In the genomic region with DNA sequence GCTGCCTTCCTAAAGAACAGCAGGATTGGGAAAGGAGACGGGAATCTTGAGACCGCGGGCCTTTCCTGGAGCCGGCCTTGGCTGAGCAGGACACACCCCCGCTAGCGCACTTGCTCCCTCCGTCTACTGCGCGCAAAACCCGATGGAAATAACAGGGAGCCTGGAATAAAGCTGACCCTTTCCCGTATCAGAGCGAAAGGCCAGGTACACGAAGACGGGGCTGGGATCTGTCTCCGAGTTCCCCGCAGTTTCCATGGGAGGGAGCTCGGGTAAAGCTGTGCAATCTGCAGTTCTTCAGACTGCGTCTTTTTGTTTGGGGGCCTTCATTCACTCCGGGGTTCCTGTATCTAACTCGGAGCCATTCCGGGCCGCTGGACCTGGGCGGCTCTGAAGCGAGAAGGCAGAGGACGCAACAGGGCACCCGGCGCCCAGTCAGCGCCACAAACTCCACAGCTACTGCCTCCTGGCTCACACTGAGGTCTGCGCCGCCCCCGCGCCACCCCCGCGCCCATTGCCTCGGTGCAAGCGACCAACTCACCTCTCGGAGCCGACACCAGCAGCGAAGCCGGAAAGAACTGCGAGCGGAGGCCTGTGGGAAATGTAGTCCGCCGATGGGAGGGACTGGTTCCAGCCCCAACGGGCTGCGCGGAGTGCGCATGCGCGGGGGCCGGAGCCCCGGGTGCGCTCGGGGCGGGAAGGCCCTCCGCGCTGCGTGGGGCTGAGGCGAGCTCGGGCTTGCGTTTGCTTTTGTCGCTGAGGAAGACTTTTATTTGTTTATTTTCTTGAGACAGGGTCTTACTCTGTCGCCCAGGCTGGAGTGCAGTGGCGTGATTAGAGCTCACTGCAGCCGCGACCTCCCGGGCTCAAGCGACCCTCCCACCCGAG, we compare ENCODE assay signal across 8 cellular contexts. TPM values are rescaled to one million over a fixed set of nuclear protein-coding genes. Genes with fewer than 3 reads are reported as not detected.
DNase-seq lines count a peak whose midpoint lies in the region; TF ChIP-seq lines count a peak whose summit lies in the region.

TSS of gene ZFP14 (minus strand) at position 577 of the 885 bp plus-strand sequence. CDS start 11,309 bp downstream, outside the sequence.

- 9 to 10% methylated on average over 60 to 66 of the region's 69 CpGs for WGBS in mesodermal cell (ENCODE audit: insufficient coverage in 2 of 2), 2 experiments

- DNase-seq in COLO668 (lab: John Stamatoyannopoulos, UW; ENCODE audit: unreplicated experiment) (peak; percentile 93), GM20000 (ENCODE audit: low spot score) (peak; percentile 98), HT-29 (ENCODE audit: low spot score) (peak; percentile 16), NOMO-1 treated with dmso at 0.1 percent for 144 hours (lab: John Stamatoyannopoulos, UW; ENCODE audit: unreplicated experiment) (peak; percentile 86), endothelial cell (ENCODE audit: low spot score) (peak; percentile 92)
- DNase-seq in activated CD8-positive, alpha-beta memory T cell treated with anti-CD3 and anti-CD28 coated beads, Interleukin-2, amount 50 U/mL, for 24 hours (ENCODE audit: extremely low read depth) = peak; percentile 87
- peak; percentile 85 for DNase-seq in stimulated activated CD8-positive, alpha-beta memory T cell treated with anti-CD3 and anti-CD28 coated beads, Interleukin-15, amount 100 ng/mL, for 24 hours (ENCODE audit: low read depth)

- H3K4me3 Mint-ChIP-seq in endothelial cell (ENCODE audit: unreplicated experiment) = peak within 1 kb of the TSS; percentile 97

- H3K9me3 ChIP-seq in mesodermal cell (ENCODE audit: control insufficient read depth, low read length) = peaks cover 9% of the 10 kb centered on the region

- H3K36me3 ChIP-seq in mesodermal cell (ENCODE audit: control insufficient read depth, insufficient read depth, low read length) = peaks cover 6% of the 10 kb centered on the region

- peaks cover 19% of the 10 kb centered on the region for H3K36me3 Mint-ChIP-seq in endothelial cell (ENCODE audit: low read depth, unreplicated experiment)

- TF ChIP-seq CTCF in GM20000 (IDR thresholded peaks at IDR 0.05; ENCODE audit: extremely low read depth, missing control alignments) = peak; percentile 17
- no peak for TF ChIP-seq CTCF in endothelial cell (IDR thresholded peaks at IDR 0.05; ENCODE audit: unreplicated experiment)

- H3K4me1 ChIP-seq in mesodermal cell (ENCODE audit: control insufficient read depth, insufficient read depth, low read length, poor library complexity, severe bottlenecking) = no peaks in the 10 kb centered on the region

- H3K4me3 ChIP-seq in mesodermal cell (ENCODE audit: extremely low read depth, insufficient read depth, low read length, poor library complexity, severe bottlenecking) = peak within 1 kb of the TSS; percentile 83

- H3K27me3 Mint-ChIP-seq in endothelial cell (ENCODE audit: unreplicated experiment) = peaks cover 2% of the 10 kb centered on the region

- H3K27ac Mint-ChIP-seq in endothelial cell (ENCODE audit: unreplicated experiment) = peak within 1 kb of the TSS; percentile 94

- H3K9me3 Mint-ChIP-seq in endothelial cell (ENCODE audit: unreplicated experiment) = no peaks in the 10 kb centered on the region

- peaks cover 24% of the 10 kb centered on the region for H3K4me1 Mint-ChIP-seq in endothelial cell (ENCODE audit: unreplicated experiment)

- H3K27ac ChIP-seq in mesodermal cell (ENCODE audit: low read depth, low read length, severe bottlenecking) = peak within 1 kb of the TSS; percentile 88

RNA-seq across cellular contexts. Expression of gene ZFP14, which starts in this region (rescaled TPM):
- 0.08 TPM in 2 replicates for total RNA-seq in HT-29 (2014; rRNA removed; shearing (Covaris generic))
- total RNA-seq in endothelial cell (ENCODE audit: unreplicated experiment) = 13.9 TPM
- 3.9 TPM for polyA plus RNA-seq in mesodermal cell (2013, experiment 1 of 2)
- 4.1 TPM for polyA plus RNA-seq in mesodermal cell (2013, experiment 2 of 2)

Comparison
In these comparisons a context has a peak if more than half of its experiments do, and no peak if none do; other contexts are left out.
1. Peak in every context shown above with its lines: DNase-seq, H3K4me3 ChIP-seq and H3K27ac ChIP-seq.
2. RNA of gene ZFP14 (total RNA-seq): 13.9 TPM in endothelial cell (single experiment); 0.08 TPM in HT-29; every median in the first group is over 10 times any median in the second.
3. Peak in DNase-seq in HT-29; RNA of the gene not detected or under 1 TPM.
4. DNase-seq: peak in every context shown above with its lines; median percentile 98 in GM20000; 93 in COLO668; 92 in endothelial cell; 87 in activated CD8-positive, alpha-beta memory T cell treated with anti-CD3 and anti-CD28 coated beads, Interleukin-2, amount 50 U/mL, for 24 hours; 86 in NOMO-1 treated with dmso at 0.1 percent for 144 hours; 85 in stimulated activated CD8-positive, alpha-beta memory T cell treated with anti-CD3 and anti-CD28 coated beads, Interleukin-15, amount 100 ng/mL, for 24 hours; 16 in HT-29.